Comparison of ENCODE assay signal across 34 cellular contexts in the genomic region with DNA sequence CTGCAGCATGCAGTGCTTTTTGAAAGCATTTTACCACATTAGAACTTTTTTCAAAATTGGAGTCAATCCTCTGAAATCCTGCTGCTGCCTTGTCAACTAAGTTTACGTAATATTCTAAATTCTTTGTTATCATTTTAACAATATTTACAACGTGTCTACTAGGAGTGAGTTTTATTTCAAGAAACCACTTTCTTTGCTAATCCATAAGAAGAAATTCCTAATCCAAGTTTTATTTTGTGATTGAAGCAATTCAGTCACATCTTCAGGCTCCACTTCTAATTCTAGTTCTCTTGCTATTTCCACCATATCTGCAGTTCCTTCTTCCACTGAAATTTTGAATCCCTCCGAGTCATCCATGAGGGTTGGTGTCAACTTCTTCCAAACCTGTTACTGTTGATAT.
"Had no signal": no experiment of that assay in that cellular context is flagged by ENCODE, and none has a peak within 500 bp of the region (broad histone marks: within the 10 kb centered on the region; RNA-seq: fewer than 3 reads in every experiment).

No MANE protein-coding gene starts in this region.

- H3K9me3 Mint-ChIP-seq: activated B cell treated with CpG ODN at 0.5 μM for 24 hours; activated CD4-positive, alpha-beta memory T cell treated with anti-CD3 and anti-CD28 coated beads for 36 hours; activated CD4-positive, alpha-beta T cell treated with anti-CD3 and anti-CD28 coated beads, Interleukin-2, amount 10 ng/mL, durations not matched to agents 24 days and 14 days; activated CD8-positive, alpha-beta T cell treated with anti-CD3 and anti-CD28 coated beads for 36 hours; activated naive CD4-positive, alpha-beta T cell treated with anti-CD3 and anti-CD28 coated beads, Interleukin-2, amount 10 ng/mL, durations not matched to agents 7 days and 5 days; activated naive CD4-positive, alpha-beta T cell treated with anti-CD3 and anti-CD28 coated beads, Interleukin-2, amount 50 U/mL, for 24 hours; activated naive CD8-positive, alpha-beta T cell treated with anti-CD3 and anti-CD28 coated beads, Interleukin-2, amount 10 ng/mL, durations not matched to agents 7 days and 5 days; activated naive CD8-positive, alpha-beta T cell treated with anti-CD3 and anti-CD28 coated beads, Interleukin-2, amount 50 U/mL, for 24 hours; activated T-cell treated with anti-CD3 and anti-CD28 coated beads, Interleukin-2, amount 50 U/mL, for 24 hours; activated T-helper 17 cell treated with anti-CD3 and anti-CD28 coated beads, Interleukin-2, amount 50 U/mL, for 72 hours; central memory CD8-positive, alpha-beta T cell; T-helper 1 cell treated with Interleukin-12 subunit alpha and Interleukin-12 subunit beta and Interleukin-4 antibody, amounts not matched to agents 30 μg/mL and 1 μg/mL, for 36 hours; T-helper 2 cell treated with Interferon-gamma antibody and Interleukin-4, amounts not matched to agents 5 μg/mL and 100 μg/mL, for 36 hours had no signal

- H3K36me3 ChIP-seq: cardiac muscle cell had no signal

- H3K27me3 ChIP-seq: ascending aorta, cardiac muscle cell had no signal

- H3K4me1 Mint-ChIP-seq: activated B cell treated with CpG ODN at 0.5 μM for 24 hours; activated naive CD4-positive, alpha-beta T cell treated with anti-CD3 and anti-CD28 coated beads, Interleukin-2, amount 10 ng/mL, durations not matched to agents 7 days and 5 days; brain had no signal

- H3K4me3 ChIP-seq: ascending aorta, cardiac muscle cell had no signal

- H3K9me3 ChIP-seq: ascending aorta had no signal

- H3K4me3 Mint-ChIP-seq: activated B cell treated with CpG ODN at 0.5 μM for 24 hours; activated CD4-positive, alpha-beta memory T cell treated with anti-CD3 and anti-CD28 coated beads for 36 hours; activated CD4-positive, alpha-beta T cell treated with anti-CD3 and anti-CD28 coated beads, Interleukin-2, amount 10 ng/mL, durations not matched to agents 24 days and 14 days; activated CD8-positive, alpha-beta T cell treated with anti-CD3 and anti-CD28 coated beads for 36 hours; activated naive CD4-positive, alpha-beta T cell treated with anti-CD3 and anti-CD28 coated beads, Interleukin-2, amount 10 ng/mL, durations not matched to agents 7 days and 5 days; activated naive CD4-positive, alpha-beta T cell treated with anti-CD3 and anti-CD28 coated beads, Interleukin-2, amount 50 U/mL, for 24 hours; activated naive CD8-positive, alpha-beta T cell; activated naive CD8-positive, alpha-beta T cell treated with anti-CD3 and anti-CD28 coated beads, Interleukin-2, amount 10 ng/mL, durations not matched to agents 7 days and 5 days; activated naive CD8-positive, alpha-beta T cell treated with anti-CD3 and anti-CD28 coated beads, Interleukin-2, amount 50 U/mL, for 24 hours; activated T-cell treated with anti-CD3 and anti-CD28 coated beads, Interleukin-2, amount 50 U/mL, for 24 hours; activated T-helper 17 cell treated with anti-CD3 and anti-CD28 coated beads, Interleukin-2, amount 50 U/mL, for 72 hours; brain; central memory CD8-positive, alpha-beta T cell; T-helper 1 cell treated with Interleukin-12 subunit alpha and Interleukin-12 subunit beta and Interleukin-4 antibody, amounts not matched to agents 30 μg/mL and 1 μg/mL, for 36 hours; T-helper 2 cell treated with Interferon-gamma antibody and Interleukin-4, amounts not matched to agents 5 μg/mL and 100 μg/mL, for 36 hours had no signal

- H3K27ac Mint-ChIP-seq: activated B cell treated with CpG ODN at 0.5 μM for 24 hours; activated CD4-positive, alpha-beta memory T cell treated with anti-CD3 and anti-CD28 coated beads for 36 hours; activated CD4-positive, alpha-beta T cell treated with anti-CD3 and anti-CD28 coated beads, Interleukin-2, amount 10 ng/mL, durations not matched to agents 24 days and 14 days; activated CD8-positive, alpha-beta T cell treated with anti-CD3 and anti-CD28 coated beads for 36 hours; activated naive CD4-positive, alpha-beta T cell treated with anti-CD3 and anti-CD28 coated beads, Interleukin-2, amount 10 ng/mL, durations not matched to agents 7 days and 5 days; activated naive CD4-positive, alpha-beta T cell treated with anti-CD3 and anti-CD28 coated beads, Interleukin-2, amount 50 U/mL, for 24 hours; activated naive CD8-positive, alpha-beta T cell; activated naive CD8-positive, alpha-beta T cell treated with anti-CD3 and anti-CD28 coated beads, Interleukin-2, amount 10 ng/mL, durations not matched to agents 7 days and 5 days; activated naive CD8-positive, alpha-beta T cell treated with anti-CD3 and anti-CD28 coated beads, Interleukin-2, amount 50 U/mL, for 24 hours; activated T-cell treated with anti-CD3 and anti-CD28 coated beads, Interleukin-2, amount 50 U/mL, for 24 hours; activated T-helper 17 cell treated with anti-CD3 and anti-CD28 coated beads, Interleukin-2, amount 50 U/mL, for 72 hours; brain; T-helper 1 cell treated with Interleukin-12 subunit alpha and Interleukin-12 subunit beta and Interleukin-4 antibody, amounts not matched to agents 30 μg/mL and 1 μg/mL, for 36 hours; T-helper 2 cell treated with Interferon-gamma antibody and Interleukin-4, amounts not matched to agents 5 μg/mL and 100 μg/mL, for 36 hours had no signal

- H3K27me3 Mint-ChIP-seq: activated B cell treated with CpG ODN at 0.5 μM for 24 hours; activated CD4-positive, alpha-beta memory T cell treated with anti-CD3 and anti-CD28 coated beads for 36 hours; activated CD4-positive, alpha-beta T cell treated with anti-CD3 and anti-CD28 coated beads, Interleukin-2, amount 10 ng/mL, durations not matched to agents 24 days and 14 days; activated CD8-positive, alpha-beta T cell treated with anti-CD3 and anti-CD28 coated beads for 36 hours; activated naive CD4-positive, alpha-beta T cell treated with anti-CD3 and anti-CD28 coated beads, Interleukin-2, amount 10 ng/mL, durations not matched to agents 7 days and 5 days; activated naive CD4-positive, alpha-beta T cell treated with anti-CD3 and anti-CD28 coated beads, Interleukin-2, amount 50 U/mL, for 24 hours; activated naive CD8-positive, alpha-beta T cell; activated naive CD8-positive, alpha-beta T cell treated with anti-CD3 and anti-CD28 coated beads, Interleukin-2, amount 10 ng/mL, durations not matched to agents 7 days and 5 days; activated naive CD8-positive, alpha-beta T cell treated with anti-CD3 and anti-CD28 coated beads, Interleukin-2, amount 50 U/mL, for 24 hours; activated T-cell treated with anti-CD3 and anti-CD28 coated beads, Interleukin-2, amount 50 U/mL, for 24 hours; activated T-helper 17 cell treated with anti-CD3 and anti-CD28 coated beads, Interleukin-2, amount 50 U/mL, for 72 hours; brain; central memory CD8-positive, alpha-beta T cell had no signal

- DNase-seq: activated B cell treated with CpG ODN at 0.5 μM for 24 hours; activated CD4-positive, alpha-beta memory T cell treated with anti-CD3 and anti-CD28 coated beads for 36 hours; activated CD4-positive, alpha-beta T cell treated with anti-CD3 and anti-CD28 coated beads for 4 hours; activated CD4-positive, alpha-beta T cell treated with anti-CD3 and anti-CD28 coated beads, Interleukin-2, amount 10 ng/mL, durations not matched to agents 24 days and 14 days; activated CD4-positive, alpha-beta T cell treated with anti-CD3 and anti-CD28 coated beads, Interleukin-2, amount 50 U/mL, for 1 hour; activated CD4-positive, alpha-beta T cell treated with anti-CD3 and anti-CD28 coated beads, Interleukin-2, amount 50 U/mL, for 4 hours; activated CD4-positive, CD25-positive, alpha-beta regulatory T cell treated with anti-CD3 and anti-CD28 coated beads, Interleukin-2, amount 50 U/mL, for 72 hours; activated CD8-positive, alpha-beta memory T cell treated with anti-CD3 and anti-CD28 coated beads, Interleukin-2, amount 50 U/mL, for 48 hours; activated CD8-positive, alpha-beta T cell treated with anti-CD3 and anti-CD28 coated beads for 36 hours; activated effector memory CD4-positive, alpha-beta T cell treated with anti-CD3 and anti-CD28 coated beads, Interleukin-2, amount 50 U/mL, for 16 hours; activated gamma-delta T cell treated with Interleukin-2 at 50 U/mL for 16 hours; activated naive CD4-positive, alpha-beta T cell; activated naive CD4-positive, alpha-beta T cell treated with anti-CD3 and anti-CD28 coated beads, Interleukin-2, amount 10 ng/mL, durations not matched to agents 7 days and 5 days; activated naive CD8-positive, alpha-beta T cell treated with anti-CD3 and anti-CD28 coated beads, Interleukin-2, amount 10 ng/mL, durations not matched to agents 7 days and 5 days; activated naive CD8-positive, alpha-beta T cell treated with anti-CD3 and anti-CD28 coated beads, Interleukin-2, amount 50 U/mL, for 24 hours; activated T-cell treated with anti-CD3 and anti-CD28 coated beads, Interleukin-2, amount 50 U/mL, for 24 hours; activated T-cell treated with anti-CD3 and anti-CD28 coated beads, Interleukin-2, amount 50 U/mL, for 48 hours; amygdala; anterior cingulate cortex; caudate nucleus; cerebellar nuclear complex; T-helper 1 cell; T-helper 2 cell; T-helper 9 cell had no signal

- H3K27ac ChIP-seq: ascending aorta, cardiac muscle cell, VCaP had no signal

- H3K4me1 ChIP-seq: ascending aorta had no signal
